Comparison of ENCODE assay signal across 1 cellular context in genomic region chr17:18227635-18228034, GRCh38.
TF ChIP-seq lines count a peak whose summit lies in the region.

No MANE protein-coding gene starts in this region.

TF ChIP-seq in SK-N-SH, 30 proteins besides CTCF, POLR2A, EP300 and RAD21 (continued from another document):
- TF ChIP-seq TAF1 (IDR thresholded peaks at IDR 0.05; ENCODE audit: borderline replicate concordance, low read depth, low read length) (no peak), NRF1 (IDR thresholded peaks at IDR 0.05; ENCODE audit: low read depth, low read length) (no peak)
- TF ChIP-seq, protein P1, sequence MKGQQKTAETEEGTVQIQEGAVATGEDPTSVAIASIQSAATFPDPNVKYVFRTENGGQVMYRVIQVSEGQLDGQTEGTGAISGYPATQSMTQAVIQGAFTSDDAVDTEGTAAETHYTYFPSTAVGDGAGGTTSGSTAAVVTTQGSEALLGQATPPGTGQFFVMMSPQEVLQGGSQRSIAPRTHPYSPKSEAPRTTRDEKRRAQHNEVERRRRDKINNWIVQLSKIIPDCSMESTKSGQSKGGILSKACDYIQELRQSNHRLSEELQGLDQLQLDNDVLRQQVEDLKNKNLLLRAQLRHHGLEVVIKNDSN (IDR thresholded peaks at IDR 0.05; ENCODE audit: borderline replicate concordance, low read depth), result no peak
